12 cellular contexts compared by ENCODE assay signal in genomic region chr2:25324905-25325592, GRCh38. TPM values are rescaled to one million over a fixed set of nuclear protein-coding genes. Genes with fewer than 3 reads are reported as not detected.
DNase-seq lines count a peak whose midpoint lies in the region; ATAC-seq and TF ChIP-seq lines count a peak whose summit lies in the region.
"Had no signal": no experiment of that assay in that cellular context is flagged by ENCODE, and none has a peak within 500 bp of the region (broad histone marks: within the 10 kb centered on the region; RNA-seq: fewer than 3 reads in every experiment).

No MANE protein-coding gene starts in this region.

- intact Hi-C loops in Calu3 (cut with micrococcal nuclease; ENCODE audit: unreplicated experiment) (no loop called here), Caco-2 (cut with micrococcal nuclease; ENCODE audit: unreplicated experiment) (no loop called here)

- in situ Hi-C loops in GM13976 (cut with MboI; ENCODE audit: low sequenced_read_pairs, unreplicated experiment), result no loop called here

- H3K4me3 ChIP-seq in BLaER1 treated with 17β-estradiol and CSF1 and Interleukin-3, amounts not matched to agents 10 nM and 100 nM, result no peak overlapping the region
- H3K4me3 ChIP-seq in fibroblast of pulmonary artery (replicated peaks; ENCODE audit: low read depth, low read length), result no peak overlapping the region
- H3K4me3 ChIP-seq in retinal pigment epithelial cell (ENCODE audit: low read length), result no peak overlapping the region
- H3K4me3 ChIP-seq in Caco-2 (ENCODE audit: low read depth, low read length), result no peak overlapping the region
- H3K4me3 ChIP-seq: lung had no signal

- CTCF ChIA-PET in Calu3 (lab: Charles Lee) (no interaction called here), Caco-2 (lab: Charles Lee) (no interaction called here)

- peaks cover 15 to 90% (median 49%) of the 10 kb centered on the region in 11 experiments; a peak in 16 of 22 replicates for H4K20me1 ChIP-seq in BLaER1 treated with 17β-estradiol and CSF1 and Interleukin-3, amounts not matched to agents 10 nM and 100 nM

- no TSS peak for BruUV-seq in Calu3 (replicated peaks; lab: Mats Ljungman, UMichigan)
- no TSS peak for BruUV-seq in Caco-2 (replicated peaks; lab: Mats Ljungman, UMichigan)

- H3K27ac Mint-ChIP-seq in Calu3 (ENCODE audit: unreplicated experiment) (no peak overlapping the region), Caco-2 (ENCODE audit: unreplicated experiment) (no peak overlapping the region)

- peak overlapping the region in 7 of 11 experiments; percentile 3 to 39 (median 15); a peak in 8 of 22 replicates for H3K4me2 ChIP-seq in BLaER1 treated with 17β-estradiol and CSF1 and Interleukin-3, amounts not matched to agents 10 nM and 100 nM

- ATAC-seq in SK-N-SH treated with all-trans-retinoic acid at 6 μM for 48 hours (peak; percentile 84), GM18511 (IDR thresholded peaks at IDR 0.05; ENCODE audit: unreplicated experiment) (no peak)

- TF ChIP-seq CTCF in fibroblast of pulmonary artery (IDR thresholded peaks at IDR 0.05; ENCODE audit: low read length, missing control alignments) (no peak), retinal pigment epithelial cell (conservative IDR thresholded peaks at IDR 0.05; ENCODE audit: low read depth, low read length) (no peak), GM13976 (IDR thresholded peaks at IDR 0.05; ENCODE audit: borderline replicate concordance, control extremely low read depth, extremely low read depth, insufficient read depth, missing control alignments) (no peak), Calu3 (IDR thresholded peaks at IDR 0.05; ENCODE audit: unreplicated experiment) (no peak), Caco-2 (IDR thresholded peaks at IDR 0.05; ENCODE audit: insufficient read depth in 1 of 2, low read depth in 1 of 2, low read length in 1 of 2, severe bottlenecking in 1 of 2, unreplicated experiment in 1 of 2) (no peak)

- H3K36me3 ChIP-seq in BLaER1 treated with 17β-estradiol and CSF1 and Interleukin-3, amounts not matched to agents 10 nM and 100 nM, result peaks cover 18 to 40% (median 21%) of the 10 kb centered on the region in 11 experiments
- H3K36me3 ChIP-seq in Caco-2 (ENCODE audit: control insufficient read depth, insufficient read depth, low read length), result no peaks in the 10 kb centered on the region

- H3K9me3 Mint-ChIP-seq in Calu3 (ENCODE audit: low read depth, unreplicated experiment) (no peaks in the 10 kb centered on the region), Caco-2 (ENCODE audit: unreplicated experiment) (no peaks in the 10 kb centered on the region)

- H3K4me1 ChIP-seq in BLaER1 treated with 17β-estradiol and CSF1 and Interleukin-3, amounts not matched to agents 10 nM and 100 nM, result peaks cover 9 to 41% (median 32%) of the 10 kb centered on the region in 10 experiments; a peak in 19 of 20 replicates
- H3K4me1 ChIP-seq in Caco-2, result no peaks in the 10 kb centered on the region

- peaks cover 19 to 31% (median 22%) of the 10 kb centered on the region in 11 experiments for H3K9me3 ChIP-seq in BLaER1 treated with 17β-estradiol and CSF1 and Interleukin-3, amounts not matched to agents 10 nM and 100 nM (replicated peaks in 1 of 11)
- H3K9me3 ChIP-seq in Caco-2, result no peaks in the 10 kb centered on the region

- H3K4me1 Mint-ChIP-seq in Calu3 (ENCODE audit: low read depth, unreplicated experiment) (no peaks in the 10 kb centered on the region), Caco-2 (ENCODE audit: low read depth, unreplicated experiment) (no peaks in the 10 kb centered on the region)

- no peaks in the 10 kb centered on the region for H3K36me3 Mint-ChIP-seq in Calu3 (ENCODE audit: insufficient read depth, unreplicated experiment)
- H3K36me3 Mint-ChIP-seq in Caco-2 (ENCODE audit: insufficient read depth, unreplicated experiment), result no peaks in the 10 kb centered on the region

- peak; percentile 39 for DNase-seq in fibroblast of pulmonary artery (ENCODE audit: low read depth)
- peak; percentile 66 for DNase-seq in retinal pigment epithelial cell (ENCODE audit: low read depth)
- no peak for DNase-seq in GM13976 (ENCODE audit: low spot score)
- DNase-seq in Calu3, result no peak
- no peak for DNase-seq in Caco-2
- DNase-seq: DMS79 treated with DMSO at 0.1 percent for 48 hours; effector CD8-positive, alpha-beta T cell; NCI-H1048 had no signal

- H3K9ac ChIP-seq in BLaER1 treated with 17β-estradiol and CSF1 and Interleukin-3, amounts not matched to agents 10 nM and 100 nM, result no peak overlapping the region

- H3K27ac ChIP-seq in BLaER1 treated with 17β-estradiol and CSF1 and Interleukin-3, amounts not matched to agents 10 nM and 100 nM, result no peak overlapping the region

- H3K4me3 Mint-ChIP-seq in Calu3 (ENCODE audit: low read depth, unreplicated experiment), result no peak overlapping the region
- no peak overlapping the region for H3K4me3 Mint-ChIP-seq in Caco-2 (ENCODE audit: unreplicated experiment)

- POLR2A ChIA-PET in Caco-2 (lab: Charles Lee), result no interaction called here

- H3K27me3 ChIP-seq in BLaER1 treated with 17β-estradiol and CSF1 and Interleukin-3, amounts not matched to agents 10 nM and 100 nM, result no peaks in the 10 kb centered on the region
- no peaks in the 10 kb centered on the region for H3K27me3 ChIP-seq in Caco-2 (replicated peaks; ENCODE audit: control insufficient read depth, insufficient read depth, low read length)

- H3K27me3 Mint-ChIP-seq in Calu3 (ENCODE audit: unreplicated experiment) (no peaks in the 10 kb centered on the region), Caco-2 (ENCODE audit: insufficient read depth, unreplicated experiment) (no peaks in the 10 kb centered on the region)

TF ChIP-seq in SK-N-SH treated with all-trans-retinoic acid at 6 μM for 48 hours, 23 proteins besides CTCF, POLR2A, EP300 and RAD21:
- TF ChIP-seq TSHZ2 (CRISPR knock-in tag; IDR thresholded peaks at IDR 0.05) (0 out of 2 replicates have a peak, but pooled peaks have one; percentile 29), PPARA (CRISPR knock-in tag; IDR thresholded peaks at IDR 0.05; ENCODE audit: borderline replicate concordance) (no peak), BACH2 (CRISPR knock-in tag; IDR thresholded peaks at IDR 0.05; ENCODE audit: borderline replicate concordance) (no peak), TCF4 (CRISPR knock-in tag; IDR thresholded peaks at IDR 0.05; ENCODE audit: borderline replicate concordance) (peak; percentile 37; the same call in 1 of the 2 replicates)

RNA-seq across cellular contexts. Expression of gene DNMT3A, which starts 16.7 kb away (rescaled TPM):
- total RNA-seq in Calu3 (2022), result 32.8 and 35.7 TPM in 2 replicates
- total RNA-seq in Caco-2 (2022), result 62.1 and 72.2 TPM in 2 replicates

Comparison
In these comparisons a context has a peak if more than half of its experiments do, and no peak if none do; other contexts are left out.
1. DNase-seq: peak in fibroblast of pulmonary artery (single experiment) and retinal pigment epithelial cell (single experiment); none in GM13976 (single experiment), Calu3 (single experiment) and Caco-2 (0 of 2).